Comparison of ENCODE assay signal across 19 cellular contexts in the genomic region with DNA sequence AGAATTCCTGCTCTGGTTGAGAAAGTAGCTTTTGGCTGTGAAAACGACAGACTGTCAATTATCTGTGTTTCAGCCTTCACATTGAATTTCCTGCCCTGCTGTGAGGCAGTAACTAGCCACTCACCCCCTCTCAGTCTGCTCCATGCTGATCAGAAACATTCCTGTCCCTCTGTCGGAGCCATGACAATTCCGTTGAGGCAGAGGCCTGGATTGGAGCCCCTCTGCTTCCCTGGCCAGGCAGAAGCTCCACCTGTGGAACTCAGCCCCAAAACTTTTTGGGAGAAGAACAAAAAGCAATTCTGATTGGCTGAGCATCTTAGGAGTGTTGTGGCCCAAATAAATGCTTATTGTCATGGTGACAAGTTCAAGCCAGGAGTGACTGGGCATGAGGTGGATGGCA.
DNase-seq lines count a peak whose midpoint lies in the region; ATAC-seq and TF ChIP-seq lines count a peak whose summit lies in the region.
"Had no signal": no experiment of that assay in that cellular context is flagged by ENCODE, and none has a peak within 500 bp of the region (broad histone marks: within the 10 kb centered on the region; RNA-seq: fewer than 3 reads in every experiment).

No MANE protein-coding gene starts in this region.

- no peak overlapping the region for H2AK5ac ChIP-seq in mesendoderm (ENCODE audit: low read length)

- DNase-seq in WTC11 (ENCODE audit: low spot score) (no peak), endodermal cell (no peak), mesendoderm (peak; percentile 53), tibial artery (no peak), RPMI8226 (no peak), GM23248 (no peak), WERI-Rb-1 (no peak)
- DNase-seq: ACHN; BE2C; C1 segment of cervical spinal cord; CD4-positive, CD25-positive, alpha-beta regulatory T cell; CD8-positive, alpha-beta memory T cell; COR-L47; DMS 273 treated with DMSO at 0.1 percent for 48 hours; DMS53; DND-41; EL had no signal

- 14 to 38% methylated on average over 3 of the region's 3 CpGs for WGBS in endodermal cell (ENCODE audit: insufficient coverage in 1 of 2, insufficient read length in 1 of 2), 2 experiments
- WGBS in mesendoderm (ENCODE audit: extremely low coverage, insufficient coverage, low lambda C conversion rate), result no CpG with 5 or more reads among the region's 3 CpGs
- WGBS in GM23248 (ENCODE audit: low coverage in 1 of 2, low lambda C conversion rate in 2 of 2, missing lambda C conversion rate in 2 of 2), 2 experiments, result 11 to 19% methylated on average over 3 of the region's 3 CpGs

- H2BK5ac ChIP-seq in mesendoderm (ENCODE audit: low read length), result no peak overlapping the region

- H3K79me1 ChIP-seq in mesendoderm (ENCODE audit: low read length), result no peaks in the 10 kb centered on the region

- H3F3A ChIP-seq in GM23248 (ENCODE audit: insufficient read depth), result no peaks in the 10 kb centered on the region

- intact Hi-C loops in tibial artery (cut with DNase I; ENCODE audit: low total_unique reads), result no loop called here

- no peaks in the 10 kb centered on the region for H3K9me2 ChIP-seq in GM23248 (ENCODE audit: insufficient read depth)

- H2BK15ac ChIP-seq in mesendoderm (replicated peaks; ENCODE audit: low read depth), result no peak overlapping the region

- H3K27ac ChIP-seq in endodermal cell (ENCODE audit: low read depth, low read length) (no peak overlapping the region), mesendoderm (ENCODE audit: low read depth, low read length) (no peak overlapping the region), tibial artery (peak overlapping the region; percentile 58 to 71), GM23248 (no peak overlapping the region), WERI-Rb-1 (no peak overlapping the region)

- H3K36me3 ChIP-seq in endodermal cell (ENCODE audit: control insufficient read depth, insufficient read depth, low read length) (no peaks in the 10 kb centered on the region), mesendoderm (ENCODE audit: control insufficient read depth, insufficient read depth, low read length) (no peaks in the 10 kb centered on the region), tibial artery (no peaks in the 10 kb centered on the region), GM23248 (ENCODE audit: low read depth) (no peaks in the 10 kb centered on the region), WERI-Rb-1 (no peaks in the 10 kb centered on the region)
- H3K36me3 ChIP-seq: BE2C, HAP-1 had no signal

- H3K4ac ChIP-seq in mesendoderm (ENCODE audit: low read depth, low read length), result no peak overlapping the region

- no peak overlapping the region for H4K8ac ChIP-seq in mesendoderm (ENCODE audit: low read depth, low read length)

- H3K9me3 ChIP-seq in endodermal cell (ENCODE audit: control insufficient read depth, low read length) (no peaks in the 10 kb centered on the region), tibial artery (no peaks in the 10 kb centered on the region), GM23248 (ENCODE audit: low read depth) (no peaks in the 10 kb centered on the region), WERI-Rb-1 (ENCODE audit: severe bottlenecking) (peaks cover 7% of the 10 kb centered on the region)
- H3K9me3 ChIP-seq: BE2C, HAP-1 had no signal

- H3K4me2 ChIP-seq in mesendoderm (ENCODE audit: low read length) (no peak overlapping the region), GM23248 (ENCODE audit: unreplicated experiment) (no peak overlapping the region)

- H2AFZ ChIP-seq in GM23248, result no peak overlapping the region

- POLR2A ChIA-PET in WTC11 (lab: Charles Lee), result no interaction called here

- H3K27me3 ChIP-seq in endodermal cell (ENCODE audit: control insufficient read depth, insufficient read depth, low read length, poor library complexity, severe bottlenecking), result peaks cover 7% of the 10 kb centered on the region
- no peaks in the 10 kb centered on the region for H3K27me3 ChIP-seq in mesendoderm (ENCODE audit: insufficient read depth, low read length, poor library complexity)
- no peaks in the 10 kb centered on the region for H3K27me3 ChIP-seq in tibial artery
- no peaks in the 10 kb centered on the region for H3K27me3 ChIP-seq in GM23248 (replicated peaks; ENCODE audit: insufficient read depth)
- peaks cover 93% of the 10 kb centered on the region for H3K27me3 ChIP-seq in WERI-Rb-1 (ENCODE audit: insufficient read depth, low read depth, severe bottlenecking)
- H3K27me3 ChIP-seq: BE2C had no signal

- H3K4me3 Mint-ChIP-seq in WTC11, result no peak overlapping the region
- no peak overlapping the region for H3K4me3 Mint-ChIP-seq in endodermal cell
- H3K4me3 Mint-ChIP-seq: CD4-positive, CD25-positive, alpha-beta regulatory T cell; CD8-positive, alpha-beta memory T cell had no signal

- no peaks in the 10 kb centered on the region for H3K9me3 Mint-ChIP-seq in WTC11
- H3K9me3 Mint-ChIP-seq in endodermal cell, result no peaks in the 10 kb centered on the region

- H3K4me1 Mint-ChIP-seq in WTC11 (peaks cover 19% of the 10 kb centered on the region), endodermal cell (peaks cover 8% of the 10 kb centered on the region)
- H3K4me1 Mint-ChIP-seq: CD4-positive, CD25-positive, alpha-beta regulatory T cell; CD8-positive, alpha-beta memory T cell had no signal

- no peak overlapping the region for H3K56ac ChIP-seq in mesendoderm (ENCODE audit: low read length)

- H4K5ac ChIP-seq in mesendoderm (ENCODE audit: low read length), result no peak overlapping the region

- H3K36me3 Mint-ChIP-seq in WTC11 (no peaks in the 10 kb centered on the region), endodermal cell (ENCODE audit: low read depth) (no peaks in the 10 kb centered on the region)
- H3K36me3 Mint-ChIP-seq: CD4-positive, CD25-positive, alpha-beta regulatory T cell; CD8-positive, alpha-beta memory T cell had no signal

- no peaks in the 10 kb centered on the region for H4K20me1 ChIP-seq in GM23248 (ENCODE audit: insufficient read depth)

- ATAC-seq in WTC11, result peak; percentile 57
- ATAC-seq: GM12878 had no signal

- H3K18ac ChIP-seq in mesendoderm (ENCODE audit: low read length), result no peak overlapping the region

- in situ Hi-C loops in GM23248 (cut with MboI), result no loop called here

- H3K27me3 Mint-ChIP-seq in WTC11 (ENCODE audit: low read depth), result no peaks in the 10 kb centered on the region
- peaks cover 2% of the 10 kb centered on the region for H3K27me3 Mint-ChIP-seq in endodermal cell (ENCODE audit: insufficient read depth)

- H3K27ac Mint-ChIP-seq in WTC11 (no peak overlapping the region), endodermal cell (peak overlapping the region; percentile 26)
- H3K27ac Mint-ChIP-seq: CD8-positive, alpha-beta memory T cell had no signal

- H3K23ac ChIP-seq in mesendoderm (ENCODE audit: low read length), result no peak overlapping the region

- TF ChIP-seq CTCF in WTC11 (IDR thresholded peaks at IDR 0.05) (no peak), endodermal cell (conservative IDR thresholded peaks at IDR 0.05) (no peak), tibial artery (IDR thresholded peaks at IDR 0.05) (no peak), WERI-Rb-1 (IDR thresholded peaks at IDR 0.05; ENCODE audit: low read depth, low read length) (no peak)

- H3K4me3 ChIP-seq in endodermal cell (ENCODE audit: low read length), result no peak overlapping the region
- no peak overlapping the region for H3K4me3 ChIP-seq in mesendoderm (ENCODE audit: low read length)
- H3K4me3 ChIP-seq in tibial artery, result no peak overlapping the region
- no peak overlapping the region for H3K4me3 ChIP-seq in GM23248
- no peak overlapping the region for H3K4me3 ChIP-seq in WERI-Rb-1 (ENCODE audit: low read depth, low read length)
- H3K4me3 ChIP-seq: GM12878, HAP-1 had no signal

- H3K9ac ChIP-seq in endodermal cell (ENCODE audit: extremely low read depth, low read length, poor library complexity, severe bottlenecking), result no peak overlapping the region
- H3K9ac ChIP-seq in mesendoderm (ENCODE audit: low read length), result no peak overlapping the region
- no peak overlapping the region for H3K9ac ChIP-seq in GM23248

- H3K79me2 ChIP-seq in mesendoderm (ENCODE audit: control insufficient read depth, insufficient read depth, low read length) (no peaks in the 10 kb centered on the region), GM23248 (ENCODE audit: insufficient read depth) (no peaks in the 10 kb centered on the region)

- H3K4me1 ChIP-seq in endodermal cell (ENCODE audit: control insufficient read depth, insufficient read depth, low read length) (no peaks in the 10 kb centered on the region), mesendoderm (ENCODE audit: control insufficient read depth, low read depth, low read length) (no peaks in the 10 kb centered on the region), tibial artery (peaks cover 0 to 76% (median 41%) of the 10 kb centered on the region in 4 donors), GM23248 (ENCODE audit: insufficient read depth) (no peaks in the 10 kb centered on the region)
- H3K4me1 ChIP-seq: BE2C, HAP-1 had no signal

- no peak overlapping the region for H2BK120ac ChIP-seq in mesendoderm (ENCODE audit: low read depth, low read length)

- CTCF ChIA-PET in WTC11 (lab: Charles Lee), result interaction anchor here (0.6 to 1.4 kb wide), 2 partner anchors 21 to 323 kb away, joined by 4 to 5 read pairs; no protein-coding TSS in a partner anchor

TF ChIP-seq in WTC11, 78 proteins besides CTCF, POLR2A, EP300 and RAD21 (continues in another document):
- no peak for TF ChIP-seq JUN (CRISPR knock-in tag; IDR thresholded peaks at IDR 0.05)
- TF ChIP-seq ELF4 (CRISPR knock-in tag; IDR thresholded peaks at IDR 0.05; ENCODE audit: low read depth), result no peak
- TF ChIP-seq TP53 (CRISPR knock-in tag; IDR thresholded peaks at IDR 0.05), result no peak
- TF ChIP-seq SOX15 (CRISPR knock-in tag; IDR thresholded peaks at IDR 0.05), result no peak
- TF ChIP-seq ZBTB21 (CRISPR knock-in tag; IDR thresholded peaks at IDR 0.05; ENCODE audit: borderline replicate concordance), result no peak
- TF ChIP-seq, protein P1, sequence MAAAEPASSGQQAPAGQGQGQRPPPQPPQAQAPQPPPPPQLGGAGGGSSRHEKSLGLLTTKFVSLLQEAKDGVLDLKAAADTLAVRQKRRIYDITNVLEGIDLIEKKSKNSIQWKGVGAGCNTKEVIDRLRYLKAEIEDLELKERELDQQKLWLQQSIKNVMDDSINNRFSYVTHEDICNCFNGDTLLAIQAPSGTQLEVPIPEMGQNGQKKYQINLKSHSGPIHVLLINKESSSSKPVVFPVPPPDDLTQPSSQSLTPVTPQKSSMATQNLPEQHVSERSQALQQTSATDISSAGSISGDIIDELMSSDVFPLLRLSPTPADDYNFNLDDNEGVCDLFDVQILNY (CRISPR knock-in tag; IDR thresholded peaks at IDR 0.05), result no peak
- TF ChIP-seq MYBL2 (CRISPR knock-in tag; IDR thresholded peaks at IDR 0.05), result no peak

Comparison
In these comparisons a context has a peak if more than half of its experiments do, and no peak if none do; other contexts are left out.
1. H3K27ac ChIP-seq: peak in tibial artery (2 of 2); none in endodermal cell (single experiment), mesendoderm (single experiment), GM23248 (single experiment) and WERI-Rb-1 (single experiment).